Comparison of ENCODE assay signal across 11 cellular contexts in the genomic region with DNA sequence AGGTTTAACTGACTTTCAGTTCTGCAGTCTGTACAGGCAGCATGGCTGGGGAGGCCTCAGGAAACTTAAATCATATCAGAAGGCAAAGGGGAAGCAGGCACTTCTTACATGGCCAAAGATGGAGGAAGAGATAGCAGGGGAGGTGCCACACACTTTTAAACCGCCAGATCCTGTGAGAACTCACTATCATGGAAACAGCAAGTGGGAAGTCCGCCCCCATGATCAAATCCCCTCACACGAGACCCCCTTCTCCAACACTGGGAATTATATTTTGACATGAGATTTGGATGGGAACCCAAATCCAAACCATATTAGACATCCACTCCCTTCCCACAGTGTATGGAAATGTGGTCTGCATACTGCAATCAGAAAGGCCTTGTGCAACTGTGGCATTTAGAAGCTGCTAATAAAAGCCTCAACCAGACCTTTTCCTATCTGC.
DNase-seq lines count a peak whose midpoint lies in the region; ATAC-seq and TF ChIP-seq lines count a peak whose summit lies in the region.
"Had no signal": no experiment of that assay in that cellular context is flagged by ENCODE, and none has a peak within 500 bp of the region (broad histone marks: within the 10 kb centered on the region; RNA-seq: fewer than 3 reads in every experiment).

No MANE protein-coding gene starts in this region.

- no peaks in the 10 kb centered on the region for H3K9me3 ChIP-seq in left lung
- H3K9me3 ChIP-seq: ovary, tibial nerve had no signal

- no peaks in the 10 kb centered on the region for H3K36me3 ChIP-seq in left lung
- H3K36me3 ChIP-seq: ovary, tibial nerve had no signal

- H3K4me1 Mint-ChIP-seq in activated T-cell treated with anti-CD3 and anti-CD28 coated beads, Interleukin-2, amount 50 U/mL, for 4 hours (ENCODE audit: low read depth): no peaks in the 10 kb centered on the region

- ATAC-seq in GM18511 (IDR thresholded peaks at IDR 0.05; ENCODE audit: unreplicated experiment): peak; percentile 33
- ATAC-seq in GM21723 (IDR thresholded peaks at IDR 0.05; ENCODE audit: unreplicated experiment): peak; percentile 42
- ATAC-seq in left lung: peak; percentile 18
- ATAC-seq in GM21390 (IDR thresholded peaks at IDR 0.05; ENCODE audit: unreplicated experiment): no peak
- ATAC-seq in activated T-cell treated with anti-CD3 and anti-CD28 coated beads, Interleukin-2, amount 50 U/mL, for 4 hours: no peak

- H3K27me3 ChIP-seq in left lung: no peaks in the 10 kb centered on the region
- H3K27me3 ChIP-seq: ovary, tibial nerve had no signal

- H3K36me3 Mint-ChIP-seq in activated T-cell treated with anti-CD3 and anti-CD28 coated beads, Interleukin-2, amount 50 U/mL, for 4 hours (ENCODE audit: insufficient read depth): no peaks in the 10 kb centered on the region

- DNase-seq in NOMO-1 (lab: John Stamatoyannopoulos, UW; ENCODE audit: unreplicated experiment in 2 of 2) (peak; percentile 84 to 90), left lung (no peak), GM20000 (ENCODE audit: low spot score) (no peak)
- DNase-seq in stimulated activated CD8-positive, alpha-beta memory T cell treated with anti-CD3 and anti-CD28 coated beads, Interleukin-4, amount 100 ng/mL, for 48 hours: no peak
- DNase-seq in activated T-cell treated with anti-CD3 and anti-CD28 coated beads, Interleukin-2, amount 50 U/mL, for 4 hours: no peak
- DNase-seq: NCI-H526, ovary had no signal

- no peak overlapping the region for H3K4me3 Mint-ChIP-seq in activated T-cell treated with anti-CD3 and anti-CD28 coated beads, Interleukin-2, amount 50 U/mL, for 4 hours

- no peak for TF ChIP-seq CTCF in left lung (IDR thresholded peaks at IDR 0.05)
- TF ChIP-seq CTCF in GM20000 (IDR thresholded peaks at IDR 0.05; ENCODE audit: extremely low read depth, missing control alignments): no peak

- peaks cover 22% of the 10 kb centered on the region for H3K27me3 Mint-ChIP-seq in activated T-cell treated with anti-CD3 and anti-CD28 coated beads, Interleukin-2, amount 50 U/mL, for 4 hours (ENCODE audit: low read depth)

- no peaks in the 10 kb centered on the region for H3K9me3 Mint-ChIP-seq in activated T-cell treated with anti-CD3 and anti-CD28 coated beads, Interleukin-2, amount 50 U/mL, for 4 hours

- H3K4me1 ChIP-seq in left lung: peaks cover 0 to 17% of the 10 kb centered on the region in 2 donors
- H3K4me1 ChIP-seq: tibial nerve had no signal

- intact Hi-C loops in left lung (cut with DNase I): no loop called here

- H3K4me3 ChIP-seq in left lung: no peak overlapping the region
- H3K4me3 ChIP-seq: ovary, tibial nerve had no signal

- H3K27ac ChIP-seq in left lung: no peak overlapping the region
- H3K27ac ChIP-seq: ovary, tibial nerve had no signal

Comparison
In these comparisons a context has a peak if more than half of its experiments do, and no peak if none do; other contexts are left out.
1. ATAC-seq: peak in GM18511 (single experiment), GM21723 (single experiment) and left lung (single experiment); none in GM21390 (single experiment) and activated T-cell treated with anti-CD3 and anti-CD28 coated beads, Interleukin-2, amount 50 U/mL, for 4 hours (0 of 2).
2. DNase-seq: peak in NOMO-1 (2 of 2); none in left lung (0 of 2), stimulated activated CD8-positive, alpha-beta memory T cell treated with anti-CD3 and anti-CD28 coated beads, Interleukin-4, amount 100 ng/mL, for 48 hours (single experiment), GM20000 (single experiment) and activated T-cell treated with anti-CD3 and anti-CD28 coated beads, Interleukin-2, amount 50 U/mL, for 4 hours (single experiment).